In the genomic region with DNA sequence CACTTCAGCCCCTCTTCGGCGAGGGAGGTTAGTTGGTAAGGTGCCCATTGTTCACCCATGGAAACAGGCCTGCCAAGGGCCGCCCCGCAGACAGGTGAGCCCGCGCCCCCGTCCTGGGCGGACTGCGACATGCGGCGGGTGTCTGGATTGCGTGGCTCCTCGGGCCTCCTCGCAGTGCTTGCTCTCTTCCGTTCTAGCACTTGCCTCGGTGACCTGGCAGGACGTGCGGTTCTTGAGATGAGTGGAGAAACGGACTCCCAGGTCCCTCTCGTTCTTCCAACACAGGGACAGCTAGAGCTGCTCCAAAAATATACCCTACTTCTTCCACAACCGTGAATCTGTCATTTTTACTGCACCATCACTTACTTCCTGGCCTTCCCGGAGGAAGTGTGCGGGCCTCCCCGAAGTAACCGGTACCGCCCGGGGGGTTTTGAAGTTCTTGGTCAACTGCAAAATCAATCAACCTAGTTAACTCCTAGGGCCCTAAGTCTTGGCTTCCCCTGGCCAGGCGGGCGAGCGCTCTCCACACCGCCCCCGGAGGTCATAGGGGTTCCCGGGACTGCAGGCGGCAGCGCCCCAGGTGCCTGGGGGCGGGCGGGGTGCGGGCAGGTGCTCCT, we compare ENCODE assay signal across 8 cellular contexts. TPM values are rescaled to one million over a fixed set of nuclear protein-coding genes. Genes with fewer than 3 reads are reported as not detected.
DNase-seq lines count a peak whose midpoint lies in the region; ATAC-seq and TF ChIP-seq lines count a peak whose summit lies in the region.

No MANE protein-coding gene starts in this region.

- H3K4me1 ChIP-seq in Caco-2: peaks cover 30% of the 10 kb centered on the region

- POLR2A ChIA-PET in Caco-2 (lab: Charles Lee): no interaction called here

- no peaks in the 10 kb centered on the region for H3K36me3 ChIP-seq in Caco-2 (ENCODE audit: control insufficient read depth, insufficient read depth, low read length)

- H3K27ac Mint-ChIP-seq in Caco-2 (ENCODE audit: unreplicated experiment): peak overlapping the region; percentile 58
- H3K27ac Mint-ChIP-seq in activated T-helper 2 cell treated with anti-CD3 and anti-CD28 coated beads, Interferon-gamma antibody, Interleukin-2, Interleukin-4, amounts not matched to agents 10 μg/mL and 5 μg/mL and 100 μg/mL, durations not matched to agents 14 hours and 24 hours and 36 hours: peak overlapping the region; percentile 84
- peak overlapping the region; percentile 62 for H3K27ac Mint-ChIP-seq in glutamatergic neuron (ENCODE audit: unreplicated experiment)

- peak; percentile 30 for ATAC-seq in GM21723 (IDR thresholded peaks at IDR 0.05; ENCODE audit: unreplicated experiment)

- DNase-seq in Caco-2 (peak in 1 of 2 experiments; percentile 27), NCI-H1105 treated with DMSO at 0.1 percent for 48 hours (lab: John Stamatoyannopoulos, UW) (peak; percentile 66), glutamatergic neuron (peak; percentile 32), putamen (ENCODE audit: low spot score) (peak; percentile 12), NCI-H524 treated with DMSO at 0.1 percent for 48 hours (lab: John Stamatoyannopoulos, UW) (no peak), NCI-H526 treated with DMSO at 0.1 percent for 48 hours (lab: John Stamatoyannopoulos, UW) (no peak)
- DNase-seq in activated T-helper 2 cell treated with anti-CD3 and anti-CD28 coated beads, Interferon-gamma antibody, Interleukin-2, Interleukin-4, amounts not matched to agents 10 μg/mL and 5 μg/mL and 100 μg/mL, durations not matched to agents 14 hours and 24 hours and 36 hours (ENCODE audit: low spot score): peak; percentile 39

- H3K9me3 Mint-ChIP-seq in Caco-2 (ENCODE audit: unreplicated experiment) (peaks cover 9% of the 10 kb centered on the region), glutamatergic neuron (ENCODE audit: unreplicated experiment) (no peaks in the 10 kb centered on the region)
- peaks cover 4% of the 10 kb centered on the region for H3K9me3 Mint-ChIP-seq in activated T-helper 2 cell treated with anti-CD3 and anti-CD28 coated beads, Interferon-gamma antibody, Interleukin-2, Interleukin-4, amounts not matched to agents 10 μg/mL and 5 μg/mL and 100 μg/mL, durations not matched to agents 14 hours and 24 hours and 36 hours

- no peak overlapping the region for H3K4me3 ChIP-seq in Caco-2 (ENCODE audit: low read depth, low read length)

- H3K9me3 ChIP-seq in Caco-2: peaks cover 9% of the 10 kb centered on the region

- CTCF ChIA-PET in Caco-2 (lab: Charles Lee): no interaction called here

- H3K4me1 Mint-ChIP-seq in Caco-2 (ENCODE audit: low read depth, unreplicated experiment) (peaks cover 45% of the 10 kb centered on the region), glutamatergic neuron (ENCODE audit: low read depth, unreplicated experiment) (no peaks in the 10 kb centered on the region)
- H3K4me1 Mint-ChIP-seq in activated T-helper 2 cell treated with anti-CD3 and anti-CD28 coated beads, Interferon-gamma antibody, Interleukin-2, Interleukin-4, amounts not matched to agents 10 μg/mL and 5 μg/mL and 100 μg/mL, durations not matched to agents 14 hours and 24 hours and 36 hours (ENCODE audit: low read depth): peaks cover 49% of the 10 kb centered on the region

- H3K27me3 Mint-ChIP-seq in Caco-2 (ENCODE audit: insufficient read depth, unreplicated experiment): no peaks in the 10 kb centered on the region
- H3K27me3 Mint-ChIP-seq in activated T-helper 2 cell treated with anti-CD3 and anti-CD28 coated beads, Interferon-gamma antibody, Interleukin-2, Interleukin-4, amounts not matched to agents 10 μg/mL and 5 μg/mL and 100 μg/mL, durations not matched to agents 14 hours and 24 hours and 36 hours (ENCODE audit: low read depth): no peaks in the 10 kb centered on the region
- H3K27me3 Mint-ChIP-seq in glutamatergic neuron (ENCODE audit: unreplicated experiment): peaks cover 4% of the 10 kb centered on the region

- H3K4me3 Mint-ChIP-seq in Caco-2 (ENCODE audit: unreplicated experiment) (peak overlapping the region; percentile 89), glutamatergic neuron (ENCODE audit: unreplicated experiment) (peak overlapping the region; percentile 80)
- peak overlapping the region; percentile 87 for H3K4me3 Mint-ChIP-seq in activated T-helper 2 cell treated with anti-CD3 and anti-CD28 coated beads, Interferon-gamma antibody, Interleukin-2, Interleukin-4, amounts not matched to agents 10 μg/mL and 5 μg/mL and 100 μg/mL, durations not matched to agents 14 hours and 24 hours and 36 hours (ENCODE audit: low read depth)

- H3K36me3 Mint-ChIP-seq in Caco-2 (ENCODE audit: insufficient read depth, unreplicated experiment) (peaks cover 38% of the 10 kb centered on the region), glutamatergic neuron (ENCODE audit: unreplicated experiment) (peaks cover 7% of the 10 kb centered on the region)
- H3K36me3 Mint-ChIP-seq in activated T-helper 2 cell treated with anti-CD3 and anti-CD28 coated beads, Interferon-gamma antibody, Interleukin-2, Interleukin-4, amounts not matched to agents 10 μg/mL and 5 μg/mL and 100 μg/mL, durations not matched to agents 14 hours and 24 hours and 36 hours (ENCODE audit: low read depth): peaks cover 11% of the 10 kb centered on the region

- H3K27me3 ChIP-seq in Caco-2 (replicated peaks; ENCODE audit: control insufficient read depth, insufficient read depth, low read length): no peaks in the 10 kb centered on the region

- no TSS peak for BruUV-seq in Caco-2 (replicated peaks; lab: Mats Ljungman, UMichigan)

- TF ChIP-seq CTCF in Caco-2 (IDR thresholded peaks at IDR 0.05; ENCODE audit: insufficient read depth in 1 of 2, low read depth in 1 of 2, low read length in 1 of 2, severe bottlenecking in 1 of 2, unreplicated experiment in 1 of 2) (no peak), glutamatergic neuron (IDR thresholded peaks at IDR 0.05; ENCODE audit: partially characterized antibody, unreplicated experiment) (no peak)

- intact Hi-C loops in Caco-2 (cut with micrococcal nuclease; ENCODE audit: unreplicated experiment): loop anchor here (10.0 kb wide), 1 partner anchor 411 kb away; no protein-coding TSS in a partner anchor
- intact Hi-C loops in activated T-helper 2 cell treated with anti-CD3 and anti-CD28 coated beads, Interferon-gamma antibody, Interleukin-2, Interleukin-4, amounts not matched to agents 10 μg/mL and 5 μg/mL and 100 μg/mL, durations not matched to agents 14 hours and 24 hours and 36 hours (cut with micrococcal nuclease): loop anchor here (1.0 to 10.0 kb wide), 5 partner anchors 11 to 671 kb away; a partner anchor contains a TSS

RNA-seq across cellular contexts. Expression of a gene that starts 0.7 kb away (rescaled TPM):
- total RNA-seq in Caco-2 (2022) (49.5 and 53.6 TPM in 2 replicates), glutamatergic neuron (ENCODE audit: unreplicated experiment) (23.3 TPM)
- total RNA-seq in activated T-helper 2 cell treated with anti-CD3 and anti-CD28 coated beads, Interferon-gamma antibody, Interleukin-2, Interleukin-4, amounts not matched to agents 10 μg/mL and 5 μg/mL and 100 μg/mL, durations not matched to agents 14 hours and 24 hours and 36 hours: 36.0 and 36.1 TPM in 2 replicates

Comparison
In these comparisons a context has a peak if more than half of its experiments do, and no peak if none do; other contexts are left out.
1. DNase-seq: peak in NCI-H1105 treated with DMSO at 0.1 percent for 48 hours (single experiment), activated T-helper 2 cell treated with anti-CD3 and anti-CD28 coated beads, Interferon-gamma antibody, Interleukin-2, Interleukin-4, amounts not matched to agents 10 μg/mL and 5 μg/mL and 100 μg/mL, durations not matched to agents 14 hours and 24 hours and 36 hours (single experiment), glutamatergic neuron (single experiment) and putamen (single experiment); none in NCI-H524 treated with DMSO at 0.1 percent for 48 hours (single experiment) and NCI-H526 treated with DMSO at 0.1 percent for 48 hours (single experiment).
2. Peak in every context shown above with its lines, with median percentiles within 50 percentile points of each other: H3K27ac Mint-ChIP-seq and H3K4me3 Mint-ChIP-seq.